ENCODE assay signal across 2 cellular contexts in genomic region chr14:50768220-50768619, GRCh38.
TF ChIP-seq lines count a peak whose summit lies in the region.

No MANE protein-coding gene starts in this region.

TF ChIP-seq in IMR-90, 13 proteins besides CTCF, POLR2A, EP300 and RAD21:
- no peak for TF ChIP-seq SMC3 (IDR thresholded peaks at IDR 0.05; ENCODE audit: low read depth, low read length)
- no peak for TF ChIP-seq USF2 (IDR thresholded peaks at IDR 0.05; ENCODE audit: low read depth, low read length)
- no peak for TF ChIP-seq MAFK (IDR thresholded peaks at IDR 0.05; ENCODE audit: low read depth, low read length)
- TF ChIP-seq NFE2L2 (IDR thresholded peaks at IDR 0.05; ENCODE audit: low read depth, low read length) = no peak
- no peak for TF ChIP-seq MXI1 (IDR thresholded peaks at IDR 0.05; ENCODE audit: borderline replicate concordance, low read depth, low read length)
- no peak for TF ChIP-seq BHLHE40 (IDR thresholded peaks at IDR 0.05; ENCODE audit: low read depth, low read length)
- TF ChIP-seq MAZ (IDR thresholded peaks at IDR 0.05; ENCODE audit: borderline replicate concordance, low read depth, low read length) = no peak
- no peak for TF ChIP-seq CHD1 (IDR thresholded peaks at IDR 0.05; ENCODE audit: low read depth, low read length)
- no peak for TF ChIP-seq RFX5 (IDR thresholded peaks at IDR 0.05; ENCODE audit: low read depth, low read length)
- TF ChIP-seq RCOR1 (IDR thresholded peaks at IDR 0.05; ENCODE audit: insufficient replicate concordance, low read length) = no peak
- TF ChIP-seq FOS (IDR thresholded peaks at IDR 0.05; ENCODE audit: low read depth, low read length) = no peak
- no peak for TF ChIP-seq CEBPB (IDR thresholded peaks at IDR 0.05; ENCODE audit: low read depth, low read length)
- TF ChIP-seq ELK1 (IDR thresholded peaks at IDR 0.05; ENCODE audit: borderline replicate concordance, low read depth, low read length) = no peak
TF ChIP-seq in IMR-90: peak in this region for 0.

TF ChIP-seq in endothelial cell of umbilical vein, 7 proteins besides CTCF, POLR2A, EP300 and RAD21:
- no peak for TF ChIP-seq JUN (IDR thresholded peaks at IDR 0.05; ENCODE audit: borderline replicate concordance, insufficient read depth, insufficient read length, low read depth)
- TF ChIP-seq POLR2AphosphoS5 (IDR thresholded peaks at IDR 0.05; ENCODE audit: insufficient read depth, low read depth, low read length) = no peak
- no peak for TF ChIP-seq MAX (IDR thresholded peaks at IDR 0.05; ENCODE audit: insufficient read depth, insufficient read length)
- no peak for TF ChIP-seq GATA2 (IDR thresholded peaks at IDR 0.05; ENCODE audit: insufficient read depth, insufficient read length, low read depth, low read length)
- no peak for TF ChIP-seq MYC (IDR thresholded peaks at IDR 0.05; ENCODE audit: low read depth, low read length)
- TF ChIP-seq FOS (IDR thresholded peaks at IDR 0.05; ENCODE audit: borderline replicate concordance, insufficient read depth, low read length) = no peak
- no peak for TF ChIP-seq EZH2 (IDR thresholded peaks at IDR 0.05; ENCODE audit: borderline replicate concordance, low read depth, low read length, severe bottlenecking)
